Comparison of ENCODE assay signal across 12 cellular contexts in genomic region chr3:196406806-196407470, GRCh38. TPM values are rescaled to one million over a fixed set of nuclear protein-coding genes. Genes with fewer than 3 reads are reported as not detected.
DNase-seq lines count a peak whose midpoint lies in the region; ATAC-seq, FAIRE-seq and TF ChIP-seq lines count a peak whose summit lies in the region.
"Had no signal": no experiment of that assay in that cellular context is flagged by ENCODE, and none has a peak within 500 bp of the region (broad histone marks: within the 10 kb centered on the region; RNA-seq: fewer than 3 reads in every experiment).

No MANE protein-coding gene starts in this region.

- H3F3A ChIP-seq in SK-N-SH (replicated peaks; ENCODE audit: insufficient read depth), result peaks cover 25% of the 10 kb centered on the region

- peaks cover 11% of the 10 kb centered on the region; the same call in 1 of the 2 replicates for H4K20me1 ChIP-seq in SK-N-SH (ENCODE audit: insufficient read depth)

- H3K9ac ChIP-seq in SK-N-SH, result no peak overlapping the region

- no peak overlapping the region for H3K27ac ChIP-seq in right atrium auricular region
- peak overlapping the region in 1 of 2 experiments; percentile 8; a peak in 2 of 4 replicates for H3K27ac ChIP-seq in SK-N-SH (ENCODE audit: low read depth in 2 of 2, low read length in 1 of 2)
- no peak overlapping the region for H3K27ac ChIP-seq in tibial artery

- TF ChIP-seq RAD21 in SK-N-SH (IDR thresholded peaks at IDR 0.05; ENCODE audit: low read length), result no peak

- FAIRE-seq in urothelium cell line (lab: Jason Lieb, UNC), result no peak

- H3K4me3 ChIP-seq in right atrium auricular region, result no peak overlapping the region
- no peak overlapping the region for H3K4me3 ChIP-seq in SK-N-SH (ENCODE audit: low read depth in 2 of 2, low read length in 1 of 2)
- H3K4me3 ChIP-seq in tibial artery, result no peak overlapping the region

- peaks cover 15% of the 10 kb centered on the region for H3K36me3 ChIP-seq in right atrium auricular region
- H3K36me3 ChIP-seq in SK-N-SH (replicated peaks in 1 of 2; ENCODE audit: control insufficient read depth in 1 of 2, insufficient read depth in 2 of 2, low read length in 1 of 2), result peaks cover 0 to 48% of the 10 kb centered on the region in 2 experiments
- H3K36me3 ChIP-seq in tibial artery, result peaks cover 0 to 27% (median 20%) of the 10 kb centered on the region in 3 donors

- DNase-seq in Right ventricle myocardium superior, result no peak
- DNase-seq in right atrium auricular region (ENCODE audit: low spot score), result no peak
- DNase-seq in SK-N-SH, result peak; percentile 42
- DNase-seq in fibroblast of the conjunctiva (ENCODE audit: low read depth), result peak; percentile 28
- DNase-seq in urothelium cell line (ENCODE audit: low spot score), result peak; percentile 53
- no peak for DNase-seq in erythroblast (lab: John Stamatoyannopoulos, UW)
- no peak for DNase-seq in SW480 (ENCODE audit: low spot score)
- DNase-seq in tibial artery, result no peak
- DNase-seq: activated naive CD8-positive, alpha-beta T cell treated with anti-CD3 and anti-CD28 coated beads, Interleukin-2, amount 10 ng/mL, durations not matched to agents 7 days and 5 days; effector CD4-positive, alpha-beta T cell; GF-D8; right cardiac atrium had no signal

- TF ChIP-seq POLR2A in erythroblast (IDR thresholded peaks at IDR 0.05; ENCODE audit: low read length), result no peak

- intact Hi-C loops in Right ventricle myocardium superior (cut with DNase I) (no loop called here), tibial artery (cut with DNase I; ENCODE audit: low total_unique reads) (no loop called here)

- H3K27me3 ChIP-seq in right atrium auricular region (no peaks in the 10 kb centered on the region), SK-N-SH (ENCODE audit: insufficient read depth) (no peaks in the 10 kb centered on the region), tibial artery (no peaks in the 10 kb centered on the region)

- TF ChIP-seq EP300 in SK-N-SH (IDR thresholded peaks at IDR 0.05; ENCODE audit: borderline replicate concordance in 1 of 2, low read depth in 1 of 2, low read length in 1 of 2), result no peak

- H3K79me2 ChIP-seq in SK-N-SH (ENCODE audit: insufficient read depth), result peaks cover 69% of the 10 kb centered on the region

- CTCF ChIA-PET in SK-N-SH (lab: Yijun Ruan, JAX), result no interaction called here

- peaks cover 0 to 11% of the 10 kb centered on the region in 2 donors for H3K9me3 ChIP-seq in right atrium auricular region
- no peaks in the 10 kb centered on the region for H3K9me3 ChIP-seq in SK-N-SH
- no peaks in the 10 kb centered on the region for H3K9me3 ChIP-seq in tibial artery

- H2AFZ ChIP-seq in SK-N-SH (ENCODE audit: low read depth), result no peak overlapping the region

- H3K4me2 ChIP-seq in SK-N-SH, result no peak overlapping the region

- ATAC-seq in Right ventricle myocardium superior (ENCODE audit: poor library complexity), result peak; percentile 36
- ATAC-seq: right cardiac atrium had no signal

- TF ChIP-seq CTCF in right atrium auricular region (IDR thresholded peaks at IDR 0.05) (no peak), SK-N-SH (IDR thresholded peaks at IDR 0.05) (no peak), tibial artery (IDR thresholded peaks at IDR 0.05) (no peak)

- 55% methylated on average over 8 of the region's 8 CpGs for WGBS in SK-N-SH (ENCODE audit: low lambda C conversion rate)

- H3K9me2 ChIP-seq in SK-N-SH, result no peaks in the 10 kb centered on the region

- POLR2A ChIA-PET in SK-N-SH (lab: Yijun Ruan, JAX), result no interaction called here

- H3K4me1 ChIP-seq in right atrium auricular region (peaks cover 0 to 5% of the 10 kb centered on the region in 2 donors), SK-N-SH (ENCODE audit: control insufficient read depth in 1 of 2, insufficient read depth in 2 of 2, low read depth in 1 of 2, low read length in 1 of 2) (peaks cover 0 to 9% of the 10 kb centered on the region in 2 experiments; a peak in 2 of 4 replicates), tibial artery (peaks cover 0 to 19% (median 6%) of the 10 kb centered on the region in 4 donors)

TF ChIP-seq in SK-N-SH, 30 proteins besides CTCF, POLR2A, EP300 and RAD21:
- TF ChIP-seq SIN3A (IDR thresholded peaks at IDR 0.05; ENCODE audit: borderline replicate concordance, low read depth, low read length) (no peak), NFIC (IDR thresholded peaks at IDR 0.05; ENCODE audit: borderline replicate concordance) (peak; percentile 53; the same call in 1 of the 2 replicates)

RNA-seq across cellular contexts. Expression of gene UBXN7, which starts 25.3 kb away (rescaled TPM):
- total RNA-seq in Right ventricle myocardium superior (33.3 TPM), right atrium auricular region (10 to 100 TPM; 10.5 to 13.3 TPM)
- 6.4 and 8.1 TPM in 2 replicates for polyA plus RNA-seq in SK-N-SH (2012; rRNA removed)
- polyA plus RNA-seq in SK-N-SH (2012; cell fraction: cytosol; rRNA removed), result 7.3 and 7.6 TPM in 2 replicates
- polyA plus RNA-seq in SK-N-SH (2012; cell fraction: nucleus; rRNA removed), result 5.2 and 9.4 TPM in 2 replicates

Comparison
In these comparisons a context has a peak if more than half of its experiments do, and no peak if none do; other contexts are left out.
1. DNase-seq: peak in SK-N-SH (single experiment), fibroblast of the conjunctiva (single experiment) and urothelium cell line (single experiment); none in Right ventricle myocardium superior (single experiment), right atrium auricular region (single experiment), erythroblast (0 of 2), SW480 (single experiment) and tibial artery (0 of 2).